ENCODE assay signal across 17 cellular contexts in the genomic region with DNA sequence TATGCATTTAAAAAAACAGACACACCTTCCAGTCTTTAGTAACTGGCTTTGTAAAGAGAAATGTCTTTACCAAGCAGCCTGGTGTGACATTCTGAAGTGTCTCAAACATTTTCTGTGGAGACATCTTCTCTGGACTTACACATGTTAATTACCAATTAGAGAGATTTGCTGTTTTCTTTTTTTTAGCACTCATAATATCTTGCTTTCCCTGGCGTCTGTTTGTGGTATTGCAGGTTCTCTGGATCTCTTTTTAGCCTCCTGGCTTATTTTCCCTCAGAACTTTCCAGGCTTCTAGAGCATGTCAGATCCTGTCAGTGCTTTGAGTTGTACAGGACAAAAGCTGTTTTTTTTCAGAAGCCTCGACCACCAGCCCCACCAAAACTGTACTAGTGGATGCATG.
DNase-seq lines count a peak whose midpoint lies in the region; ATAC-seq and TF ChIP-seq lines count a peak whose summit lies in the region.
"Had no signal": no experiment of that assay in that cellular context is flagged by ENCODE, and none has a peak within 500 bp of the region (broad histone marks: within the 10 kb centered on the region; RNA-seq: fewer than 3 reads in every experiment).

No MANE protein-coding gene starts in this region.

- H3K36me3 Mint-ChIP-seq in CD14-positive monocyte: no peaks in the 10 kb centered on the region
- H3K36me3 Mint-ChIP-seq: CD8-positive, alpha-beta T cell had no signal

- no peaks in the 10 kb centered on the region for H3K79me2 ChIP-seq in HCT116 (ENCODE audit: insufficient read depth, low read length)
- H3K79me2 ChIP-seq: parathyroid adenoma had no signal

- TF ChIP-seq POLR2A in HCT116 (IDR thresholded peaks at IDR 0.05; ENCODE audit: borderline replicate concordance, extremely low read depth, insufficient read depth, insufficient read length): no peak

- no peaks in the 10 kb centered on the region for H3K4me1 Mint-ChIP-seq in CD14-positive monocyte
- H3K4me1 Mint-ChIP-seq: activated B cell treated with CpG ODN at 0.5 μM for 24 hours; stimulated activated naive CD8-positive, alpha-beta T cell treated with anti-CD3 and anti-CD28 coated beads, Interleukin-15, amount 100 ng/mL, for 72 hours had no signal

- no peak overlapping the region for H3K4me3 Mint-ChIP-seq in CD14-positive monocyte
- H3K4me3 Mint-ChIP-seq: activated B cell treated with CpG ODN at 0.5 μM for 24 hours; CD8-positive, alpha-beta T cell; stimulated activated naive CD8-positive, alpha-beta T cell treated with anti-CD3 and anti-CD28 coated beads, Interleukin-15, amount 100 ng/mL, for 72 hours had no signal

- H3K9me2 ChIP-seq in HCT116 (ENCODE audit: insufficient read depth): no peaks in the 10 kb centered on the region

- H2AFZ ChIP-seq in HCT116 (ENCODE audit: low read depth, low read length, poor library complexity, severe bottlenecking): peak overlapping the region; percentile 17
- H2AFZ ChIP-seq: parathyroid adenoma had no signal

- RAD21 ChIA-PET in HCT116 (lab: Charles Lee; ENCODE audit: low non-redundant PET in 1 of 2, low total read pairs in 2 of 2, uncharacterized antibody in 2 of 2, unreplicated experiment in 2 of 2): no interaction called here

- H3K27ac ChIP-seq in HCT116 (ENCODE audit: low read depth, low read length): no peak overlapping the region
- no peak overlapping the region for H3K27ac ChIP-seq in lower lobe of right lung
- H3K27ac ChIP-seq: parathyroid adenoma had no signal

- H3K4me2 ChIP-seq in HCT116 (ENCODE audit: low read length): no peak overlapping the region

- H3K4me1 ChIP-seq in HCT116 (ENCODE audit: control insufficient read depth in 1 of 2, insufficient read depth in 2 of 2, low read length in 2 of 2) (no peaks in the 10 kb centered on the region), lower lobe of right lung (no peaks in the 10 kb centered on the region)
- H3K4me1 ChIP-seq: parathyroid adenoma had no signal

- POLR2A ChIA-PET in HCT116 (lab: Charles Lee): no interaction called here

- H3K27me3 Mint-ChIP-seq in CD14-positive monocyte (ENCODE audit: low read depth in 3 of 3): peaks cover 1 to 6% (median 2%) of the 10 kb centered on the region in 3 donors
- H3K27me3 Mint-ChIP-seq: activated B cell treated with CpG ODN at 0.5 μM for 24 hours; stimulated activated naive CD8-positive, alpha-beta T cell treated with anti-CD3 and anti-CD28 coated beads, Interleukin-15, amount 100 ng/mL, for 72 hours had no signal

- ATAC-seq in HCT116: peak; percentile 66
- no peak for ATAC-seq in lower lobe of right lung
- ATAC-seq in GM19463 (IDR thresholded peaks at IDR 0.05; ENCODE audit: unreplicated experiment): no peak
- no peak for ATAC-seq in esophagus mucosa
- ATAC-seq: CD8-positive, alpha-beta T cell; stimulated activated naive CD8-positive, alpha-beta T cell treated with anti-CD3 and anti-CD28 coated beads, Interleukin-15, amount 100 ng/mL, for 72 hours had no signal

- peaks cover 0 to 11% (median 3%) of the 10 kb centered on the region in 7 donors for H3K9me3 Mint-ChIP-seq in CD14-positive monocyte

- BruUV-seq in HCT116 (replicated peaks; lab: Mats Ljungman, UMichigan): no TSS peak

- intact Hi-C loops in CD14-positive monocyte (cut with micrococcal nuclease): no loop called here
- intact Hi-C loops in HCT116 (cut with micrococcal nuclease): no loop called here
- intact Hi-C loops in lower lobe of right lung (cut with DNase I): no loop called here

- no peak overlapping the region for H3K9ac ChIP-seq in HCT116 (ENCODE audit: low read length)
- H3K9ac ChIP-seq: parathyroid adenoma had no signal

- in situ Hi-C loops in astrocyte of the spinal cord (cut with HindIII; ENCODE audit: low sequenced_read_pairs): no loop called here

- TF ChIP-seq CTCF in CD14-positive monocyte (IDR thresholded peaks at IDR 0.05): peak; percentile 8
- peak; percentile 10 to 65 (median 58); a peak in 4 of 6 replicates for TF ChIP-seq CTCF in HCT116 (IDR thresholded peaks at IDR 0.05 in 2 of 3, conservative IDR thresholded peaks at IDR 0.05 in 1 of 3; ENCODE audit: borderline replicate concordance in 1 of 3, insufficient read depth in 1 of 3, low read depth in 2 of 3, low read length in 2 of 3)
- peak; percentile 38 for TF ChIP-seq CTCF in astrocyte of the spinal cord (IDR thresholded peaks at IDR 0.05; ENCODE audit: low read depth, low read length)
- TF ChIP-seq CTCF in lower lobe of right lung (IDR thresholded peaks at IDR 0.05): peak; percentile 10

- H4K20me1 ChIP-seq in HCT116 (ENCODE audit: insufficient read depth): no peaks in the 10 kb centered on the region

- H3K27me3 ChIP-seq in HCT116 (ENCODE audit: insufficient read depth, low read length) (no peaks in the 10 kb centered on the region), lower lobe of right lung (ENCODE audit: low read depth) (no peaks in the 10 kb centered on the region)

- H3K36me3 ChIP-seq in HCT116 (ENCODE audit: control insufficient read depth in 1 of 2, insufficient read depth in 2 of 2, low read length in 2 of 2) (no peaks in the 10 kb centered on the region), lower lobe of right lung (no peaks in the 10 kb centered on the region)

- H3K9me3 ChIP-seq in HCT116 (ENCODE audit: control insufficient read depth in 1 of 2, insufficient read depth in 1 of 2, low read depth in 1 of 2, low read length in 2 of 2): no peaks in the 10 kb centered on the region
- H3K9me3 ChIP-seq in lower lobe of right lung: no peaks in the 10 kb centered on the region

- H3K4me3 ChIP-seq in HCT116 (replicated peaks in 1 of 2; ENCODE audit: low read depth in 1 of 2, low read length in 2 of 2) (no peak overlapping the region), astrocyte of the spinal cord (ENCODE audit: low read depth, low read length) (no peak overlapping the region), lower lobe of right lung (no peak overlapping the region)

- TF ChIP-seq RAD21 in HCT116 (IDR thresholded peaks at IDR 0.05; ENCODE audit: low read depth): no peak

- no peak overlapping the region for H3K27ac Mint-ChIP-seq in CD14-positive monocyte
- H3K27ac Mint-ChIP-seq: activated B cell treated with CpG ODN at 0.5 μM for 24 hours; CD8-positive, alpha-beta T cell; stimulated activated naive CD8-positive, alpha-beta T cell treated with anti-CD3 and anti-CD28 coated beads, Interleukin-15, amount 100 ng/mL, for 72 hours had no signal

- DNase-seq in CD14-positive monocyte (ENCODE audit: low spot score) (no peak), HCT116 (ENCODE audit: low read depth, low spot score) (no peak), astrocyte of the spinal cord (ENCODE audit: low read depth, low spot score) (no peak), lower lobe of right lung (no peak), NCI-H1092 treated with DMSO at 0.1 percent for 48 hours (lab: John Stamatoyannopoulos, UW) (no peak), GM19240 (ENCODE audit: insufficient read length, low spot score) (no peak)
- DNase-seq: activated B cell treated with CpG ODN at 0.5 μM for 24 hours; activated T-cell treated with anti-CD3 and anti-CD28 coated beads, Interleukin-2, amount 50 U/mL, for 48 hours; CD8-positive, alpha-beta T cell; effector CD4-positive, alpha-beta T cell; NCI-H1048; NCI-H345; stimulated activated CD4-positive, alpha-beta T cell treated with anti-CD3 and anti-CD28 coated beads, Interleukin-4, amount 100 ng/mL, for 4 hours; stimulated activated naive CD8-positive, alpha-beta T cell treated with anti-CD3 and anti-CD28 coated beads, Interleukin-15, amount 100 ng/mL, for 72 hours had no signal

- CTCF ChIA-PET in HCT116 (lab: Charles Lee): no interaction called here

TF ChIP-seq in HCT116, 20 proteins besides CTCF, POLR2A, EP300 and RAD21:
- TF ChIP-seq MAX (IDR thresholded peaks at IDR 0.05) (no peak), YY1 (IDR thresholded peaks at IDR 0.05; ENCODE audit: extremely low read depth, insufficient replicate concordance, low read depth, low read length) (no peak), POLR2AphosphoS5 (IDR thresholded peaks at IDR 0.05; ENCODE audit: low read depth, low read length) (no peak), SRF (IDR thresholded peaks at IDR 0.05; ENCODE audit: low read depth) (no peak), JUND (IDR thresholded peaks at IDR 0.05) (no peak), REST (IDR thresholded peaks at IDR 0.05; ENCODE audit: low read depth) (no peak), EZH2phosphoT487 (IDR thresholded peaks at IDR 0.05; ENCODE audit: borderline replicate concordance) (no peak), SP1 (IDR thresholded peaks at IDR 0.05; ENCODE audit: low read depth) (no peak), ELF1 (IDR thresholded peaks at IDR 0.05; ENCODE audit: borderline replicate concordance, low read depth) (no peak), FOSL1 (IDR thresholded peaks at IDR 0.05; ENCODE audit: low read depth) (no peak)
- TF ChIP-seq, protein P1, sequence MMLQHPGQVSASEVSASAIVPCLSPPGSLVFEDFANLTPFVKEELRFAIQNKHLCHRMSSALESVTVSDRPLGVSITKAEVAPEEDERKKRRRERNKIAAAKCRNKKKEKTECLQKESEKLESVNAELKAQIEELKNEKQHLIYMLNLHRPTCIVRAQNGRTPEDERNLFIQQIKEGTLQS (IDR thresholded peaks at IDR 0.05): no peak

Comparison
In these comparisons a context has a peak if more than half of its experiments do, and no peak if none do; other contexts are left out.
1. CTCF ChIP-seq: peak in every context shown above with its lines; median percentile 58 in HCT116; 38 in astrocyte of the spinal cord; 10 in lower lobe of right lung; 8 in CD14-positive monocyte.